In the genomic region with DNA sequence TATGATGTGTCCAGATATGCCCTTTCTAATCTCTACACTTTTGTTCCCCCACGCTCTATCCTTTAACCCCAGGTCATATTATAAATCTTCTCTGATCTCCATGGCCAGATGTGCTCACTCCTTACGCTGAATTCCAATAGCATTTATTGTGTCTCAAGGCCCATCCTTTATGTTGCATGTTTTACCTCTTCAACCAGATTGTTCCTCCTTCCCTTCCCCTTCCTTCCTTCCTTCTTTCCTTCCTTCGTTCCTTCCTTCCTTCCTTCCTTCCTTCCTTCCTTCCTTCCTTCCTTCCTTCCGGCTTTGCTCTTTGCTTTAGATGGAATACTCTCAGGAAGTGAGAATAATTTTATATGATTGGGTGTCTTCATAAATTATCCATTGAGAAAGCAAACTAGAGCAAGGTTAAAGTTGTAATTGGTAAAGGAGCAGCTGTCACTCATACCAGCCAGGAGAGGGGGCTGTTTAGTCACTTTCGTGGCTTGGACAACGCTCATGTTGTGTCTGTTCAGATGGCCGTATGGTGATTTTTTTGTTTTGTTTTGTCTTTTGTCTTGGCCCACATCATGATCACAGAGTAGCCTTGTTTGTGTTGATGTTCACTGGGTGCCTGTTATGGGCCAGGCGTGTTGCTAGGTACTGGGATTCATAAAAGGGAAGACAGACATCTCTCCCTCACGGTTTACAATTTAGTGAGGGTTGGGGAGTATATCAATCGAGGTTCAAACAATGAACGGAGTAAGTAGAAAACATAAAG, we compare ENCODE assay signal across 9 cellular contexts.
DNase-seq lines count a peak whose midpoint lies in the region; ATAC-seq, FAIRE-seq and TF ChIP-seq lines count a peak whose summit lies in the region.
"Had no signal": no experiment of that assay in that cellular context is flagged by ENCODE, and none has a peak within 500 bp of the region (broad histone marks: within the 10 kb centered on the region; RNA-seq: fewer than 3 reads in every experiment).

No MANE protein-coding gene starts in this region.

- peak overlapping the region; percentile 60 for H3K4me2 ChIP-seq in astrocyte (ENCODE audit: low read length)
- no peak overlapping the region for H3K4me2 ChIP-seq in keratinocyte (ENCODE audit: control insufficient read depth, extremely low read depth, insufficient read depth, low read depth, low read length)

- no peak for TF ChIP-seq POLR2A in NB4 (IDR thresholded peaks at IDR 0.05; ENCODE audit: extremely low read depth, insufficient read length)

- H3K27me3 ChIP-seq in astrocyte (ENCODE audit: insufficient read depth, low read length) (no peaks in the 10 kb centered on the region), keratinocyte (ENCODE audit: control insufficient read depth, extremely low read depth, insufficient read depth, low read length) (no peaks in the 10 kb centered on the region)

- peaks cover 2% of the 10 kb centered on the region for H3K27me3 Mint-ChIP-seq in astrocyte (ENCODE audit: low read depth, unreplicated experiment)

- FAIRE-seq in astrocyte (lab: Jason Lieb, UNC) (no peak), keratinocyte (lab: Jason Lieb, UNC) (peak; percentile 56)

- no peak overlapping the region for H3K27ac Mint-ChIP-seq in astrocyte (ENCODE audit: unreplicated experiment)

- no peak overlapping the region for H3K4me3 ChIP-seq in NB4 (ENCODE audit: low read depth, low read length)
- no peak overlapping the region for H3K4me3 ChIP-seq in astrocyte (ENCODE audit: insufficient read depth, low read depth, low read length)
- H3K4me3 ChIP-seq in keratinocyte (ENCODE audit: control insufficient read depth in 2 of 3, extremely low read depth in 1 of 3, insufficient read depth in 2 of 3, low read depth in 1 of 3, low read length in 3 of 3): no peak overlapping the region

- H3K4me1 ChIP-seq in astrocyte (ENCODE audit: insufficient read depth, low read length) (no peaks in the 10 kb centered on the region), keratinocyte (ENCODE audit: control insufficient read depth, extremely low read depth, insufficient read depth, low read length) (no peaks in the 10 kb centered on the region)

- no peaks in the 10 kb centered on the region for H3K9me1 ChIP-seq in keratinocyte (ENCODE audit: control insufficient read depth, extremely low read depth, insufficient read depth, low read length)

- H2AFZ ChIP-seq in astrocyte (ENCODE audit: low read depth, low read length): no peak overlapping the region
- H2AFZ ChIP-seq in keratinocyte (ENCODE audit: control insufficient read depth, low read length): no peak overlapping the region

- H3K36me3 ChIP-seq in astrocyte (ENCODE audit: insufficient read depth, low read length) (no peaks in the 10 kb centered on the region), keratinocyte (ENCODE audit: control insufficient read depth in 2 of 2, extremely low read depth in 1 of 2, insufficient read depth in 2 of 2, low read length in 2 of 2) (no peaks in the 10 kb centered on the region)

- H3K9me3 ChIP-seq in astrocyte (ENCODE audit: insufficient read depth, low read depth, low read length) (no peaks in the 10 kb centered on the region), keratinocyte (ENCODE audit: control insufficient read depth, low read depth, low read length) (no peaks in the 10 kb centered on the region)

- no peaks in the 10 kb centered on the region for H4K20me1 ChIP-seq in astrocyte (ENCODE audit: insufficient read depth, low read length)
- no peaks in the 10 kb centered on the region for H4K20me1 ChIP-seq in keratinocyte (ENCODE audit: control insufficient read depth, extremely low read depth, insufficient read depth, low read length)

- ATAC-seq in GM19035 (IDR thresholded peaks at IDR 0.05; ENCODE audit: unreplicated experiment) (peak; percentile 72), GM21825 (IDR thresholded peaks at IDR 0.05; ENCODE audit: unreplicated experiment) (no peak), HG03521 (IDR thresholded peaks at IDR 0.05; ENCODE audit: unreplicated experiment) (no peak)

- no peaks in the 10 kb centered on the region for H3K9me3 Mint-ChIP-seq in astrocyte (ENCODE audit: unreplicated experiment)

- TF ChIP-seq CTCF in NB4 (IDR thresholded peaks at IDR 0.05; ENCODE audit: low read depth, low read length) (peak; percentile 82), astrocyte (IDR thresholded peaks at IDR 0.05; ENCODE audit: insufficient read depth, low read depth, low read length) (peak; percentile 42), keratinocyte (optimal IDR thresholded peaks at IDR 0.05 in 1 of 3, IDR thresholded peaks at IDR 0.05 in 1 of 3, conservative IDR thresholded peaks at IDR 0.05 in 1 of 3; ENCODE audit: extremely low read depth in 1 of 3, insufficient read depth in 2 of 3, low read length in 3 of 3) (peak; percentile 64 to 73 (median 66))

- no peak overlapping the region for H3K4me3 Mint-ChIP-seq in astrocyte (ENCODE audit: unreplicated experiment)

- H3K9ac ChIP-seq in astrocyte (ENCODE audit: low read length) (no peak overlapping the region), keratinocyte (ENCODE audit: control insufficient read depth, extremely low read depth, insufficient read depth, low read length) (no peak overlapping the region)

- H3K27ac ChIP-seq in astrocyte (ENCODE audit: low read depth, low read length) (no peak overlapping the region), keratinocyte (ENCODE audit: control insufficient read depth, insufficient read depth, low read length) (no peak overlapping the region)
- H3K27ac ChIP-seq: HL-60 had no signal

- no peaks in the 10 kb centered on the region for H3K79me2 ChIP-seq in astrocyte (ENCODE audit: insufficient read depth, low read length)
- H3K79me2 ChIP-seq in keratinocyte (ENCODE audit: control insufficient read depth, insufficient read depth, low read length): no peaks in the 10 kb centered on the region

- dilution Hi-C loops in keratinocyte (cut with MboI; ENCODE audit: extremely low pct_ligation_motif_present, low sequenced_read_pairs): no loop called here

- no peaks in the 10 kb centered on the region for H3K36me3 Mint-ChIP-seq in astrocyte (ENCODE audit: low read depth, unreplicated experiment)

- no peaks in the 10 kb centered on the region for H3K4me1 Mint-ChIP-seq in astrocyte (ENCODE audit: low read depth, unreplicated experiment)

- DNase-seq in AG20443 (ENCODE audit: low spot score) (peak; percentile 43), NB4 (ENCODE audit: low read depth) (peak; percentile 70), astrocyte (ENCODE audit: low read depth) (peak; percentile 4), keratinocyte (ENCODE audit: low read depth, low spot score) (no peak), activated gamma-delta T cell (lab: John Stamatoyannopoulos, UW) (no peak)

Comparison
In these comparisons a context has a peak if more than half of its experiments do, and no peak if none do; other contexts are left out.
1. DNase-seq: peak in AG20443 (single experiment), NB4 (single experiment) and astrocyte (single experiment); none in keratinocyte (single experiment) and activated gamma-delta T cell (single experiment).
2. Peak in every context shown above with its lines, with median percentiles within 50 percentile points of each other: CTCF ChIP-seq.